Comparison of ENCODE assay signal across 9 cellular contexts in the genomic region with DNA sequence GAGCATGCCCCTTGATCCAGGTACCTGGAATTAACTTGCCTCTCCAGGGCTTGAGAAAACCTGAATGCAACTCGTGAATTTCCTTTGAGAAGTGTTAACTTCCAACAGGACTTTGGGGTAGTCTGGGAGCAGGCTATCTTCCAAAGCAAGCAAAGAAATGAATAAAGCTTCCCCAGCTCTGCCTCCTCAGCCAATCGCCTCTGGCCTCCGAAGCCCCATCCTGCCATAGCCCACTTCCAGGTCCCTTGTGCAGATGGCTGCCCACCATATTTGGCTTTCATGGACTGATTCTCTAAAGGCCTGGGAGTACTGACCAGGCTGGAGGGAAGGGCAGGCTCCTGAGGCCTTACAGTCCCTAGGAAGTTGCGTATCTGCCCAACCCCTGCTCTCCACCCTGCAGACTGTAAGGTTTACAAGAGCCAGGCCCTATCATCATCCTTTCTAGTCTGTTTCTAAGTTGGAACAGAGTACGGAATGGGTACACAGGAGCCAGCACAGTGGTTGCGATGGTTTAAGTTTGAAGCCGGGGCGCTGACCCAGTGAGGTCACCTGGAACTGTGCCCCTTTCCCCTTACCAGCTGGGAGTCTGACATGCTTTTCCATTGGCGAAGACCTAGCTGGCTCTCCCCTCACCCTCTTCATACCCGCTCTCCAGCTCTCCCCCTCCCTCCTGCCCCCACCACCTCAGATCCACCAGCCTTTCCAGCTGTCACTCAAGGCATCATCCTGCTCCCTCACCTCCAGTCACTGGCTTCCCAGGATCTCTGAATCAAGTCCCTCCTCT. TPM values are rescaled to one million over a fixed set of nuclear protein-coding genes. Genes with fewer than 3 reads are reported as not detected.
DNase-seq lines count a peak whose midpoint lies in the region; ATAC-seq, FAIRE-seq and TF ChIP-seq lines count a peak whose summit lies in the region.
"Had no signal": no experiment of that assay in that cellular context is flagged by ENCODE, and none has a peak within 500 bp of the region (broad histone marks: within the 10 kb centered on the region; RNA-seq: fewer than 3 reads in every experiment).

No MANE protein-coding gene starts in this region.

- peaks cover 2% of the 10 kb centered on the region for H3K36me3 ChIP-seq in astrocyte (ENCODE audit: insufficient read depth, low read length)
- H3K36me3 ChIP-seq in upper lobe of left lung: peaks cover 3 to 10% (median 9%) of the 10 kb centered on the region in 4 donors

- 88 to 94% methylated on average over 10 of the region's 10 CpGs for WGBS in upper lobe of left lung, 2 donors

- H3K4me1 ChIP-seq in astrocyte (ENCODE audit: insufficient read depth, low read length) (peaks cover 46% of the 10 kb centered on the region), mononuclear cell (ENCODE audit: insufficient read depth, low read length) (peaks cover 60% of the 10 kb centered on the region), upper lobe of left lung (peaks cover 68 to 87% (median 79%) of the 10 kb centered on the region in 4 donors), foreskin keratinocyte (peaks cover 23% of the 10 kb centered on the region)

- no peaks in the 10 kb centered on the region for H3K27me3 Mint-ChIP-seq in activated naive CD4-positive, alpha-beta T cell treated with anti-CD3 and anti-CD28 coated beads for 36 hours (ENCODE audit: low read depth)
- no peaks in the 10 kb centered on the region for H3K27me3 Mint-ChIP-seq in astrocyte (ENCODE audit: low read depth, unreplicated experiment)

- no peak for ATAC-seq in upper lobe of left lung (ENCODE audit: low FRiP score in 2 of 2)
- no peak for ATAC-seq in foreskin keratinocyte

- peak overlapping the region; percentile 95 for H3K4me3 Mint-ChIP-seq in activated naive CD4-positive, alpha-beta T cell treated with anti-CD3 and anti-CD28 coated beads for 36 hours
- H3K4me3 Mint-ChIP-seq in astrocyte (ENCODE audit: unreplicated experiment): peak overlapping the region; percentile 94

- H3K36me3 Mint-ChIP-seq in activated naive CD4-positive, alpha-beta T cell treated with anti-CD3 and anti-CD28 coated beads for 36 hours (ENCODE audit: low read depth): peaks cover 8% of the 10 kb centered on the region
- peaks cover 6% of the 10 kb centered on the region for H3K36me3 Mint-ChIP-seq in astrocyte (ENCODE audit: low read depth, unreplicated experiment)

- H3K27me3 ChIP-seq in astrocyte (ENCODE audit: insufficient read depth, low read length) (no peaks in the 10 kb centered on the region), mononuclear cell (ENCODE audit: insufficient read depth, low read length) (no peaks in the 10 kb centered on the region), upper lobe of left lung (no peaks in the 10 kb centered on the region), foreskin keratinocyte (no peaks in the 10 kb centered on the region)

- H3K4me3 ChIP-seq in astrocyte (ENCODE audit: insufficient read depth, low read depth, low read length): peak overlapping the region; percentile 90
- H3K4me3 ChIP-seq in mononuclear cell (ENCODE audit: low read length): peak overlapping the region; percentile 76
- peak overlapping the region in 2 of 4 donors; percentile 77 to 96 for H3K4me3 ChIP-seq in upper lobe of left lung

- CTCF ChIA-PET in activated naive CD4-positive, alpha-beta T cell treated with anti-CD3 and anti-CD28 coated beads for 36 hours (lab: Charles Lee): interaction anchor here (0.6 to 5.2 kb wide), 8 partner anchors 13 to 672 kb away, joined by 3 to 54 read pairs (median 6); no protein-coding TSS in a partner anchor

- H3K9me3 ChIP-seq in astrocyte (ENCODE audit: insufficient read depth, low read depth, low read length) (no peaks in the 10 kb centered on the region), mononuclear cell (ENCODE audit: low read depth, low read length) (no peaks in the 10 kb centered on the region), upper lobe of left lung (no peaks in the 10 kb centered on the region)

- no peak for TF ChIP-seq EP300 in upper lobe of left lung (IDR thresholded peaks at IDR 0.05)

- FAIRE-seq in astrocyte (lab: Jason Lieb, UNC): no peak

- TF ChIP-seq CTCF in astrocyte (IDR thresholded peaks at IDR 0.05; ENCODE audit: insufficient read depth, low read depth, low read length) (no peak), upper lobe of left lung (IDR thresholded peaks at IDR 0.05) (no peak), foreskin keratinocyte (conservative IDR thresholded peaks at IDR 0.05) (no peak)

- no peak overlapping the region for H3K9ac ChIP-seq in astrocyte (ENCODE audit: low read length)

- peaks cover 19% of the 10 kb centered on the region for H4K20me1 ChIP-seq in astrocyte (ENCODE audit: insufficient read depth, low read length)

- H3K27ac ChIP-seq in astrocyte (ENCODE audit: low read depth, low read length) (no peak overlapping the region), upper lobe of left lung (peak overlapping the region in 3 of 4 donors; percentile 98 to 99 (median 98)), foreskin keratinocyte (no peak overlapping the region)

- H3K4me2 ChIP-seq in astrocyte (ENCODE audit: low read length): peak overlapping the region; percentile 92

- no peak for DNase-seq in activated naive CD4-positive, alpha-beta T cell treated with anti-CD3 and anti-CD28 coated beads for 36 hours
- no peak for DNase-seq in activated naive CD4-positive, alpha-beta T cell treated with anti-CD3 and anti-CD28 coated beads, Interleukin-2, amount 50 U/mL, for 16 hours
- DNase-seq in astrocyte (ENCODE audit: low read depth) (no peak), upper lobe of left lung (no peak), foreskin keratinocyte (no peak), NCI-H128 (lab: John Stamatoyannopoulos, UW; ENCODE audit: unreplicated experiment) (no peak), HK-2 (ENCODE audit: unreplicated experiment) (no peak)
- DNase-seq: activated CD4-positive, CD25-positive, alpha-beta regulatory T cell had no signal

- intact Hi-C loops in activated naive CD4-positive, alpha-beta T cell treated with anti-CD3 and anti-CD28 coated beads for 36 hours (cut with micrococcal nuclease): loop anchor here (5.0 to 10.0 kb wide), 5 partner anchors 389 to 1769 kb away; a partner anchor contains a TSS

- H2AFZ ChIP-seq in astrocyte (ENCODE audit: low read depth, low read length): no peak overlapping the region

- H3K9me3 Mint-ChIP-seq in activated naive CD4-positive, alpha-beta T cell treated with anti-CD3 and anti-CD28 coated beads for 36 hours: no peaks in the 10 kb centered on the region
- no peaks in the 10 kb centered on the region for H3K9me3 Mint-ChIP-seq in astrocyte (ENCODE audit: unreplicated experiment)

- peak overlapping the region; percentile 96 for H3K27ac Mint-ChIP-seq in activated naive CD4-positive, alpha-beta T cell treated with anti-CD3 and anti-CD28 coated beads for 36 hours
- peak overlapping the region; percentile 3 for H3K27ac Mint-ChIP-seq in astrocyte (ENCODE audit: unreplicated experiment)

- peaks cover 51% of the 10 kb centered on the region for H3K4me1 Mint-ChIP-seq in activated naive CD4-positive, alpha-beta T cell treated with anti-CD3 and anti-CD28 coated beads for 36 hours (ENCODE audit: low read depth)
- peaks cover 35% of the 10 kb centered on the region for H3K4me1 Mint-ChIP-seq in astrocyte (ENCODE audit: low read depth, unreplicated experiment)

- TF ChIP-seq POLR2A in upper lobe of left lung (IDR thresholded peaks at IDR 0.05): no peak

- H3K79me2 ChIP-seq in astrocyte (ENCODE audit: insufficient read depth, low read length): peaks cover 50% of the 10 kb centered on the region

RNA-seq across cellular contexts. Expression of a gene that starts 1.1 kb away (rescaled TPM):
- 10 to 100 TPM; 69.6 to 70.2 TPM for total RNA-seq in activated naive CD4-positive, alpha-beta T cell treated with anti-CD3 and anti-CD28 coated beads for 36 hours
- total RNA-seq in astrocyte: 116 and 119 TPM in 2 replicates
- total RNA-seq in mononuclear cell: 23.1 TPM
- total RNA-seq in upper lobe of left lung: 100 to 1,000 TPM in 2 of 6 donors, 10 to 100 TPM in 4; 63.1 to 247 (median 92.9) TPM
- 81.5 and 92.6 TPM in 2 replicates for total RNA-seq in foreskin keratinocyte
- 88.0 and 91.4 TPM in 2 replicates for polyA plus RNA-seq in foreskin keratinocyte

RNA-seq across cellular contexts. Expression of a gene that starts 1.3 kb away (rescaled TPM):
- 1 to 10 TPM; 8.7 to 9.5 TPM for total RNA-seq in activated naive CD4-positive, alpha-beta T cell treated with anti-CD3 and anti-CD28 coated beads for 36 hours
- total RNA-seq in astrocyte: 12.4 and 16.6 TPM in 2 replicates
- total RNA-seq in mononuclear cell: 2.2 TPM
- 10 to 100 TPM; 12.2 to 23.3 (median 18.3) TPM for total RNA-seq in upper lobe of left lung
- total RNA-seq in foreskin keratinocyte: 15.7 and 18.3 TPM in 2 replicates
- polyA plus RNA-seq in foreskin keratinocyte: 17.4 and 19.2 TPM in 2 replicates

Comparison
In these comparisons a context has a peak if more than half of its experiments do, and no peak if none do; other contexts are left out.
1. H3K27ac ChIP-seq: peak in upper lobe of left lung (3 of 4); none in astrocyte (single experiment) and foreskin keratinocyte (single experiment).